Comparison of ENCODE assay signal across 12 cellular contexts in genomic region chr7:17305387-17306171, GRCh38. TPM values are rescaled to one million over a fixed set of nuclear protein-coding genes. Genes with fewer than 3 reads are reported as not detected.
DNase-seq lines count a peak whose midpoint lies in the region; ATAC-seq, FAIRE-seq and TF ChIP-seq lines count a peak whose summit lies in the region.
"Had no signal": no experiment of that assay in that cellular context is flagged by ENCODE, and none has a peak within 500 bp of the region (broad histone marks: within the 10 kb centered on the region; RNA-seq: fewer than 3 reads in every experiment).

No MANE protein-coding gene starts in this region.

- H3K9me1 ChIP-seq in keratinocyte (ENCODE audit: control insufficient read depth, extremely low read depth, insufficient read depth, low read length): peaks cover 2% of the 10 kb centered on the region

- peak; percentile 5 for FAIRE-seq in keratinocyte (lab: Jason Lieb, UNC)

- no peak for ATAC-seq in GM19397 (IDR thresholded peaks at IDR 0.05; ENCODE audit: unreplicated experiment)

- H3K9me3 ChIP-seq in keratinocyte (ENCODE audit: control insufficient read depth, low read depth, low read length): no peaks in the 10 kb centered on the region
- H3K9me3 ChIP-seq: BLaER1 treated with 17β-estradiol and CSF1 and Interleukin-3, amounts not matched to agents 10 nM and 100 nM; neutrophil had no signal

- no peak overlapping the region for H2AFZ ChIP-seq in keratinocyte (ENCODE audit: control insufficient read depth, low read length)

- TF ChIP-seq CTCF in keratinocyte (optimal IDR thresholded peaks at IDR 0.05 in 1 of 3, IDR thresholded peaks at IDR 0.05 in 1 of 3, conservative IDR thresholded peaks at IDR 0.05 in 1 of 3; ENCODE audit: extremely low read depth in 1 of 3, insufficient read depth in 2 of 3, low read length in 3 of 3) (no peak), type B pancreatic cell (conservative IDR thresholded peaks at IDR 0.05) (no peak), GM13976 (IDR thresholded peaks at IDR 0.05; ENCODE audit: borderline replicate concordance, control extremely low read depth, extremely low read depth, insufficient read depth, missing control alignments) (no peak)

- peaks cover 8% of the 10 kb centered on the region for H3K36me3 Mint-ChIP-seq in activated naive CD4-positive, alpha-beta T cell treated with anti-CD3 and anti-CD28 coated beads, Interleukin-2, amount 50 U/mL, for 24 hours
- H3K36me3 Mint-ChIP-seq in activated naive CD8-positive, alpha-beta T cell treated with anti-CD3 and anti-CD28 coated beads for 36 hours: peaks cover 6% of the 10 kb centered on the region
- H3K36me3 Mint-ChIP-seq in type B pancreatic cell: no peaks in the 10 kb centered on the region

- peak overlapping the region; percentile 60 for H3K4me2 ChIP-seq in keratinocyte (ENCODE audit: control insufficient read depth, extremely low read depth, insufficient read depth, low read depth, low read length)

- DNase-seq in activated naive CD4-positive, alpha-beta T cell (lab: John Stamatoyannopoulos, UW): no peak
- no peak for DNase-seq in activated naive CD8-positive, alpha-beta T cell treated with anti-CD3 and anti-CD28 coated beads for 36 hours
- DNase-seq in keratinocyte (ENCODE audit: low read depth, low spot score) (no peak), type B pancreatic cell (ENCODE audit: extremely low spot score, unreplicated experiment) (no peak), GM13976 (ENCODE audit: low spot score) (no peak), NCI-H1436 (lab: John Stamatoyannopoulos, UW) (no peak)
- DNase-seq: cerebellar nuclear complex, SHP77 had no signal

- H4K20me1 ChIP-seq in keratinocyte (ENCODE audit: control insufficient read depth, extremely low read depth, insufficient read depth, low read length): peaks cover 4% of the 10 kb centered on the region
- H4K20me1 ChIP-seq: BLaER1 treated with 17β-estradiol and CSF1 and Interleukin-3, amounts not matched to agents 10 nM and 100 nM had no signal

- H3K4me3 ChIP-seq in keratinocyte (ENCODE audit: control insufficient read depth in 2 of 3, extremely low read depth in 1 of 3, insufficient read depth in 2 of 3, low read depth in 1 of 3, low read length in 3 of 3): peak overlapping the region in 1 of 3 experiments; percentile 15
- H3K4me3 ChIP-seq: BLaER1 treated with 17β-estradiol and CSF1 and Interleukin-3, amounts not matched to agents 10 nM and 100 nM had no signal

- dilution Hi-C loops in keratinocyte (cut with MboI; ENCODE audit: extremely low pct_ligation_motif_present, low sequenced_read_pairs): no loop called here

- no peak overlapping the region for H3K9ac ChIP-seq in keratinocyte (ENCODE audit: control insufficient read depth, extremely low read depth, insufficient read depth, low read length)
- H3K9ac ChIP-seq: BLaER1 treated with 17β-estradiol and CSF1 and Interleukin-3, amounts not matched to agents 10 nM and 100 nM had no signal

- no peaks in the 10 kb centered on the region for H3K9me3 Mint-ChIP-seq in activated naive CD4-positive, alpha-beta T cell treated with anti-CD3 and anti-CD28 coated beads, Interleukin-2, amount 50 U/mL, for 24 hours
- no peaks in the 10 kb centered on the region for H3K9me3 Mint-ChIP-seq in activated naive CD8-positive, alpha-beta T cell treated with anti-CD3 and anti-CD28 coated beads for 36 hours
- H3K9me3 Mint-ChIP-seq in type B pancreatic cell: no peaks in the 10 kb centered on the region

- no peaks in the 10 kb centered on the region for H3K27me3 Mint-ChIP-seq in activated naive CD4-positive, alpha-beta T cell treated with anti-CD3 and anti-CD28 coated beads, Interleukin-2, amount 50 U/mL, for 24 hours
- H3K27me3 Mint-ChIP-seq in activated naive CD8-positive, alpha-beta T cell treated with anti-CD3 and anti-CD28 coated beads for 36 hours: no peaks in the 10 kb centered on the region
- no peaks in the 10 kb centered on the region for H3K27me3 Mint-ChIP-seq in type B pancreatic cell

- no peaks in the 10 kb centered on the region for H3K27me3 ChIP-seq in keratinocyte (ENCODE audit: control insufficient read depth, extremely low read depth, insufficient read depth, low read length)

- peaks cover 32% of the 10 kb centered on the region for H3K4me1 ChIP-seq in keratinocyte (ENCODE audit: control insufficient read depth, extremely low read depth, insufficient read depth, low read length)

- peaks cover 90% of the 10 kb centered on the region for H3K79me2 ChIP-seq in keratinocyte (ENCODE audit: control insufficient read depth, insufficient read depth, low read length)

- peak overlapping the region; percentile 72 for H3K4me3 Mint-ChIP-seq in activated naive CD4-positive, alpha-beta T cell treated with anti-CD3 and anti-CD28 coated beads, Interleukin-2, amount 50 U/mL, for 24 hours
- H3K4me3 Mint-ChIP-seq in activated naive CD8-positive, alpha-beta T cell treated with anti-CD3 and anti-CD28 coated beads for 36 hours: peak overlapping the region; percentile 35
- H3K4me3 Mint-ChIP-seq in type B pancreatic cell: peak overlapping the region; percentile 70

- H3K27ac ChIP-seq in keratinocyte (ENCODE audit: control insufficient read depth, insufficient read depth, low read length): peak overlapping the region; percentile 57
- H3K27ac ChIP-seq: BLaER1 treated with 17β-estradiol and CSF1 and Interleukin-3, amounts not matched to agents 10 nM and 100 nM; neutrophil had no signal

- peaks cover 3% of the 10 kb centered on the region for H3K4me1 Mint-ChIP-seq in activated naive CD4-positive, alpha-beta T cell treated with anti-CD3 and anti-CD28 coated beads, Interleukin-2, amount 50 U/mL, for 24 hours
- H3K4me1 Mint-ChIP-seq in activated naive CD8-positive, alpha-beta T cell treated with anti-CD3 and anti-CD28 coated beads for 36 hours: peaks cover 30% of the 10 kb centered on the region
- H3K4me1 Mint-ChIP-seq in type B pancreatic cell (ENCODE audit: unreplicated experiment): peaks cover 6% of the 10 kb centered on the region

- H3K36me3 ChIP-seq in keratinocyte (ENCODE audit: control insufficient read depth in 2 of 2, extremely low read depth in 1 of 2, insufficient read depth in 2 of 2, low read length in 2 of 2): no peaks in the 10 kb centered on the region
- H3K36me3 ChIP-seq: BLaER1 treated with 17β-estradiol and CSF1 and Interleukin-3, amounts not matched to agents 10 nM and 100 nM; neutrophil had no signal

- in situ Hi-C loops in GM13976 (cut with MboI; ENCODE audit: low sequenced_read_pairs, unreplicated experiment): loop anchor here (10.0 to 25.0 kb wide), 2 partner anchors 219 to 357 kb away; no protein-coding TSS in a partner anchor

- peak overlapping the region; percentile 98 for H3K27ac Mint-ChIP-seq in activated naive CD4-positive, alpha-beta T cell treated with anti-CD3 and anti-CD28 coated beads, Interleukin-2, amount 50 U/mL, for 24 hours
- peak overlapping the region; percentile 83 for H3K27ac Mint-ChIP-seq in activated naive CD8-positive, alpha-beta T cell treated with anti-CD3 and anti-CD28 coated beads for 36 hours
- peak overlapping the region; percentile 51 for H3K27ac Mint-ChIP-seq in type B pancreatic cell

RNA-seq across cellular contexts. Expression of gene AHR, which starts 7.1 kb away (rescaled TPM):
- 10 to 100 TPM; 44.9 to 45.9 TPM for total RNA-seq in activated naive CD8-positive, alpha-beta T cell treated with anti-CD3 and anti-CD28 coated beads for 36 hours
- 7.7 to 19.4 TPM (median 13.4 TPM) in 3 replicates for polyA plus RNA-seq in keratinocyte
- 21.0 TPM for polyA plus RNA-seq in keratinocyte (2011; ENCODE audit: low read depth)
- polyA plus RNA-seq in keratinocyte (2011; cell fraction: cytosol; rRNA removed): 10.3 and 22.8 TPM in 2 replicates
- polyA plus RNA-seq in keratinocyte (2011; cell fraction: nucleus; rRNA removed): 32.8 and 37.0 TPM in 2 replicates
- polyA plus RNA-seq in keratinocyte (2012; ENCODE audit: low replicate concordance): 22.8 and 26.4 TPM in 2 replicates
- 13.9 to 50.5 TPM (median 20.1 TPM) in 3 replicates for polyA minus RNA-seq in keratinocyte
- 22.3 TPM for polyA minus RNA-seq in keratinocyte (2011; cell fraction: cytosol; rRNA and poly(A)+ RNA removed)
- polyA minus RNA-seq in keratinocyte (2011; cell fraction: nucleus; rRNA and poly(A)+ RNA removed): 41.2 and 94.2 TPM in 2 replicates
- total RNA-seq in type B pancreatic cell (ENCODE audit: low replicate concordance): 41.0 and 66.0 TPM in 2 replicates
